Comparison of ENCODE assay signal across 14 cellular contexts in genomic region chr7:53596230-53596629, GRCh38.
DNase-seq lines count a peak whose midpoint lies in the region; ATAC-seq lines count a peak whose summit lies in the region.
"Had no signal": no experiment of that assay in that cellular context is flagged by ENCODE, and none has a peak within 500 bp of the region (broad histone marks: within the 10 kb centered on the region; RNA-seq: fewer than 3 reads in every experiment).

No MANE protein-coding gene starts in this region.

- DNase-seq in SHP77 (lab: John Stamatoyannopoulos, UW) (peak; percentile 15 to 38), SHP77 treated with DMSO at 0.1 percent for 48 hours (lab: John Stamatoyannopoulos, UW) (no peak), RPMI7951 (ENCODE audit: low read depth) (peak; percentile 29)
- DNase-seq in activated CD8-positive, alpha-beta memory T cell treated with anti-CD3 and anti-CD28 coated beads, Interleukin-2, amount 10 ng/mL, durations not matched to agents 7 days and 5 days, result no peak
- no peak for DNase-seq in activated CD4-positive, alpha-beta memory T cell treated with anti-CD3 and anti-CD28 coated beads, Interleukin-2, amount 10 ng/mL, durations not matched to agents 7 days and 5 days
- DNase-seq: dermis blood vessel endothelial cell, NCI-H2171 treated with DMSO at 0.1 percent for 48 hours, nephron progenitor cell, tibial artery had no signal

- no peak overlapping the region for H3K4me3 Mint-ChIP-seq in activated CD8-positive, alpha-beta memory T cell treated with anti-CD3 and anti-CD28 coated beads, Interleukin-2, amount 10 ng/mL, durations not matched to agents 7 days and 5 days
- H3K4me3 Mint-ChIP-seq in activated CD4-positive, alpha-beta memory T cell treated with anti-CD3 and anti-CD28 coated beads, Interleukin-2, amount 10 ng/mL, durations not matched to agents 7 days and 5 days, result no peak overlapping the region
- H3K4me3 Mint-ChIP-seq: nephron progenitor cell had no signal

- H3K36me3 Mint-ChIP-seq in activated CD8-positive, alpha-beta memory T cell treated with anti-CD3 and anti-CD28 coated beads, Interleukin-2, amount 10 ng/mL, durations not matched to agents 7 days and 5 days, result no peaks in the 10 kb centered on the region
- H3K36me3 Mint-ChIP-seq in activated CD4-positive, alpha-beta memory T cell treated with anti-CD3 and anti-CD28 coated beads, Interleukin-2, amount 10 ng/mL, durations not matched to agents 7 days and 5 days (ENCODE audit: low read depth), result no peaks in the 10 kb centered on the region

- H3K9me3 Mint-ChIP-seq in activated CD8-positive, alpha-beta memory T cell treated with anti-CD3 and anti-CD28 coated beads, Interleukin-2, amount 10 ng/mL, durations not matched to agents 7 days and 5 days (ENCODE audit: low read depth), result peaks cover 24% of the 10 kb centered on the region
- H3K9me3 Mint-ChIP-seq in activated CD4-positive, alpha-beta memory T cell treated with anti-CD3 and anti-CD28 coated beads, Interleukin-2, amount 10 ng/mL, durations not matched to agents 7 days and 5 days, result peaks cover 17% of the 10 kb centered on the region
- H3K9me3 Mint-ChIP-seq: nephron progenitor cell had no signal

- no peak overlapping the region for H3K27ac Mint-ChIP-seq in activated CD8-positive, alpha-beta memory T cell treated with anti-CD3 and anti-CD28 coated beads, Interleukin-2, amount 10 ng/mL, durations not matched to agents 7 days and 5 days
- H3K27ac Mint-ChIP-seq in activated CD4-positive, alpha-beta memory T cell treated with anti-CD3 and anti-CD28 coated beads, Interleukin-2, amount 10 ng/mL, durations not matched to agents 7 days and 5 days, result no peak overlapping the region
- H3K27ac Mint-ChIP-seq: nephron progenitor cell had no signal

- POLR2A ChIA-PET in activated CD4-positive, alpha-beta memory T cell treated with anti-CD3 and anti-CD28 coated beads, Interleukin-2, amount 10 ng/mL, durations not matched to agents 7 days and 5 days (lab: Charles Lee), result no interaction called here

- CTCF ChIA-PET in activated CD8-positive, alpha-beta memory T cell treated with anti-CD3 and anti-CD28 coated beads, Interleukin-2, amount 10 ng/mL, durations not matched to agents 7 days and 5 days (lab: Charles Lee), result no interaction called here
- CTCF ChIA-PET in activated CD4-positive, alpha-beta memory T cell treated with anti-CD3 and anti-CD28 coated beads, Interleukin-2, amount 10 ng/mL, durations not matched to agents 7 days and 5 days (lab: Charles Lee), result no interaction called here

- H3K27me3 Mint-ChIP-seq in activated CD8-positive, alpha-beta memory T cell treated with anti-CD3 and anti-CD28 coated beads, Interleukin-2, amount 10 ng/mL, durations not matched to agents 7 days and 5 days, result no peaks in the 10 kb centered on the region
- no peaks in the 10 kb centered on the region for H3K27me3 Mint-ChIP-seq in activated CD4-positive, alpha-beta memory T cell treated with anti-CD3 and anti-CD28 coated beads, Interleukin-2, amount 10 ng/mL, durations not matched to agents 7 days and 5 days

- ATAC-seq in esophagus mucosa (peak; percentile 84), HG03571 (IDR thresholded peaks at IDR 0.05; ENCODE audit: unreplicated experiment) (no peak), GM18519 (IDR thresholded peaks at IDR 0.05; ENCODE audit: low FRiP score, unreplicated experiment) (no peak)
- ATAC-seq in activated CD8-positive, alpha-beta memory T cell treated with anti-CD3 and anti-CD28 coated beads, Interleukin-2, amount 10 ng/mL, durations not matched to agents 7 days and 5 days, result no peak
- ATAC-seq: left lobe of liver, Panc1 had no signal

- no peaks in the 10 kb centered on the region for H3K4me1 Mint-ChIP-seq in activated CD8-positive, alpha-beta memory T cell treated with anti-CD3 and anti-CD28 coated beads, Interleukin-2, amount 10 ng/mL, durations not matched to agents 7 days and 5 days
- H3K4me1 Mint-ChIP-seq in activated CD4-positive, alpha-beta memory T cell treated with anti-CD3 and anti-CD28 coated beads, Interleukin-2, amount 10 ng/mL, durations not matched to agents 7 days and 5 days, result no peaks in the 10 kb centered on the region
- H3K4me1 Mint-ChIP-seq: nephron progenitor cell had no signal

Comparison
In these comparisons a context has a peak if more than half of its experiments do, and no peak if none do; other contexts are left out.
1. DNase-seq: peak in SHP77 (2 of 2) and RPMI7951 (single experiment); none in SHP77 treated with DMSO at 0.1 percent for 48 hours (single experiment), activated CD8-positive, alpha-beta memory T cell treated with anti-CD3 and anti-CD28 coated beads, Interleukin-2, amount 10 ng/mL, durations not matched to agents 7 days and 5 days (single experiment) and activated CD4-positive, alpha-beta memory T cell treated with anti-CD3 and anti-CD28 coated beads, Interleukin-2, amount 10 ng/mL, durations not matched to agents 7 days and 5 days (single experiment).